16 cellular contexts compared by ENCODE assay signal in the genomic region with DNA sequence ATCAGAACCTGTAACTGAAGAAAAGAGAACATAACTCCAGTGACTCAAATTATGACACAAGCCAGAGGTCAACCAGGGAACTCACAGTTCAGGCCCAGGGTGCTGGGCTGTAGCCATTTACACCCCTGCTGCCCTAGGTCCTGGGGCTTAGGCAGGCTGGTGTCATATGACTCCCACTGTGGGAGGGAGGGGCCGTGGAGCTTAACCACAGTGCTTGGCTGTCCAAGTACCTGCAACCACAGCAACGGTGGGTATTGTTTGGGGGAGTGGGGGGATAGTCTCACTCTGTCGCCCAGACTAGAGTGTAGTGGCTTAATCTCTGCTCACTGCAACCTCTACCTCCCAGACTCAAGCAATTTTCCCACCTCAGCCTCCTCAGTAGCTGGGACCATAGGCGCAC.
"Had no signal": no experiment of that assay in that cellular context is flagged by ENCODE, and none has a peak within 500 bp of the region (broad histone marks: within the 10 kb centered on the region; RNA-seq: fewer than 3 reads in every experiment).

No MANE protein-coding gene starts in this region.

- ATAC-seq: gastroesophageal sphincter; left lobe of liver; stimulated activated memory B cell treated with anti-CD40 and anti-IgM and Interleukin-4, amounts not matched to agents 10 μg/mL and 1 μg/mL and 100 μg/mL, for 72 hours had no signal

- H3K27ac ChIP-seq: adrenal gland, cardiac muscle cell, gastroesophageal sphincter, tibial nerve had no signal

- DNase-seq: activated CD4-positive, CD25-positive, alpha-beta regulatory T cell; activated effector memory CD4-positive, alpha-beta T cell treated with anti-CD3 and anti-CD28 coated beads, Interleukin-2, amount 50 U/mL, for 16 hours; activated T-cell treated with anti-CD3 and anti-CD28 coated beads, Interleukin-2, amount 50 U/mL, for 24 hours; erythroblast; islet precursor cell; naive B cell; retina; stimulated activated CD4-positive, alpha-beta T cell treated with anti-CD3 and anti-CD28 coated beads, Interleukin-2, amount 100 ng/mL, for 48 hours had no signal

- H3K4me3 ChIP-seq: adrenal gland, cardiac muscle cell, gastroesophageal sphincter, tibial nerve had no signal

- H3K27ac Mint-ChIP-seq: activated naive CD4-positive, alpha-beta T cell treated with anti-CD3 and anti-CD28 coated beads, Interleukin-2, amount 50 U/mL, for 24 hours; activated T-cell treated with anti-CD3 and anti-CD28 coated beads, Interleukin-2, amount 50 U/mL, for 24 hours; stimulated activated memory B cell treated with anti-CD40 and anti-IgM and Interleukin-4, amounts not matched to agents 10 μg/mL and 1 μg/mL and 100 μg/mL, for 72 hours had no signal

- H3K36me3 Mint-ChIP-seq: activated naive CD4-positive, alpha-beta T cell treated with anti-CD3 and anti-CD28 coated beads, Interleukin-2, amount 50 U/mL, for 24 hours; naive B cell; stimulated activated memory B cell treated with anti-CD40 and anti-IgM and Interleukin-4, amounts not matched to agents 10 μg/mL and 1 μg/mL and 100 μg/mL, for 72 hours had no signal

- H3K4me1 ChIP-seq: adrenal gland, tibial nerve had no signal

- H3K4me3 Mint-ChIP-seq: activated naive CD4-positive, alpha-beta T cell treated with anti-CD3 and anti-CD28 coated beads, Interleukin-2, amount 50 U/mL, for 24 hours; activated T-cell treated with anti-CD3 and anti-CD28 coated beads, Interleukin-2, amount 50 U/mL, for 24 hours; naive B cell; stimulated activated memory B cell treated with anti-CD40 and anti-IgM and Interleukin-4, amounts not matched to agents 10 μg/mL and 1 μg/mL and 100 μg/mL, for 72 hours had no signal

- FAIRE-seq: TTC549 had no signal

- H3K27me3 Mint-ChIP-seq: activated naive CD4-positive, alpha-beta T cell treated with anti-CD3 and anti-CD28 coated beads, Interleukin-2, amount 50 U/mL, for 24 hours; activated T-cell treated with anti-CD3 and anti-CD28 coated beads, Interleukin-2, amount 50 U/mL, for 24 hours; naive B cell; stimulated activated memory B cell treated with anti-CD40 and anti-IgM and Interleukin-4, amounts not matched to agents 10 μg/mL and 1 μg/mL and 100 μg/mL, for 72 hours had no signal

- H3K27me3 ChIP-seq: adrenal gland, cardiac muscle cell, gastroesophageal sphincter, tibial nerve had no signal

- H3K9me3 ChIP-seq: adrenal gland, gastroesophageal sphincter, tibial nerve had no signal

- H3K9me3 Mint-ChIP-seq: activated naive CD4-positive, alpha-beta T cell treated with anti-CD3 and anti-CD28 coated beads, Interleukin-2, amount 50 U/mL, for 24 hours; activated T-cell treated with anti-CD3 and anti-CD28 coated beads, Interleukin-2, amount 50 U/mL, for 24 hours had no signal

- H3K36me3 ChIP-seq: adrenal gland, cardiac muscle cell had no signal
